Comparison of ENCODE assay signal across 24 cellular contexts in genomic region chr13:112255550-112256120, GRCh38.
"Had no signal": no experiment of that assay in that cellular context is flagged by ENCODE, and none has a peak within 500 bp of the region (broad histone marks: within the 10 kb centered on the region; RNA-seq: fewer than 3 reads in every experiment).

No MANE protein-coding gene starts in this region.

- H3K36me3 ChIP-seq: heart left ventricle, lower lobe of right lung, pancreas, prostate gland, right lobe of liver, suprapubic skin, thyroid gland, upper lobe of left lung had no signal

- H3K27me3 ChIP-seq: right lobe of liver, thyroid gland, upper lobe of left lung had no signal

- FAIRE-seq: colon, frontal cortex, islet of Langerhans, pancreas had no signal

- DNase-seq: cerebellar nuclear complex; endodermal cell; hippocampal formation; lower lobe of right lung; mesenchymal stem cell; naive B cell; nephron progenitor cell; nucleus accumbens; pancreas; right lobe of liver; stimulated activated CD4-positive, alpha-beta T cell treated with anti-CD3 and anti-CD28 coated beads, Interleukin-4, amount 100 ng/mL, for 1 hour; stimulated activated CD8-positive, alpha-beta memory T cell treated with anti-CD3 and anti-CD28 coated beads, Interleukin-4, amount 100 ng/mL, for 48 hours; stimulated activated naive CD8-positive, alpha-beta T cell treated with anti-CD3 and anti-CD28 coated beads, Interleukin-15, Interleukin-2, amounts not matched to agents 100 U/mL and 50 U/mL, for 24 hours; thyroid gland had no signal

- H3K36me3 Mint-ChIP-seq: naive B cell; stimulated activated effector memory CD8-positive, alpha-beta T cell treated with anti-CD3 and anti-CD28 coated beads, Interleukin-12 subunit alpha, Interleukin-12 subunit beta, amount 100 ng/mL, for 72 hours had no signal

- H3K4me1 Mint-ChIP-seq: endodermal cell; naive B cell; stimulated activated effector memory CD8-positive, alpha-beta T cell treated with anti-CD3 and anti-CD28 coated beads, Interleukin-12 subunit alpha, Interleukin-12 subunit beta, amount 100 ng/mL, for 72 hours had no signal

- H3K27me3 Mint-ChIP-seq: dendritic cell treated with granulocyte-macrophage colony-stimulating factor and Interleukin-4, amounts not matched to agents 40 ng/mL and 50 ng/mL, for 4 days had no signal

- ATAC-seq: heart left ventricle; left lobe of liver; lower lobe of right lung; pancreas; right lobe of liver; stimulated activated effector memory CD8-positive, alpha-beta T cell treated with anti-CD3 and anti-CD28 coated beads, Interleukin-12 subunit alpha, Interleukin-12 subunit beta, amount 100 ng/mL, for 72 hours; stimulated activated naive CD8-positive, alpha-beta T cell treated with anti-CD3 and anti-CD28 coated beads, Interleukin-15, Interleukin-2, amounts not matched to agents 100 U/mL and 50 U/mL, for 24 hours had no signal

- H3K4me1 ChIP-seq: heart left ventricle, lower lobe of right lung, pancreas, prostate gland, right lobe of liver, suprapubic skin, thyroid gland, upper lobe of left lung had no signal

- H3K4me3 Mint-ChIP-seq: dendritic cell treated with granulocyte-macrophage colony-stimulating factor and Interleukin-4, amounts not matched to agents 40 ng/mL and 50 ng/mL, for 4 days; endodermal cell; naive B cell; nephron progenitor cell; stimulated activated effector memory CD8-positive, alpha-beta T cell treated with anti-CD3 and anti-CD28 coated beads, Interleukin-12 subunit alpha, Interleukin-12 subunit beta, amount 100 ng/mL, for 72 hours had no signal

- H3K27ac ChIP-seq: heart left ventricle, lower lobe of right lung, pancreas, prostate gland, right lobe of liver, suprapubic skin, thyroid gland, upper lobe of left lung had no signal

- H3K4me3 ChIP-seq: heart left ventricle, lower lobe of right lung, pancreas, prostate gland, right lobe of liver, suprapubic skin, thyroid gland, upper lobe of left lung had no signal

- H3K27ac Mint-ChIP-seq: dendritic cell treated with granulocyte-macrophage colony-stimulating factor and Interleukin-4, amounts not matched to agents 40 ng/mL and 50 ng/mL, for 4 days; endodermal cell; naive B cell; nephron progenitor cell; stimulated activated effector memory CD8-positive, alpha-beta T cell treated with anti-CD3 and anti-CD28 coated beads, Interleukin-12 subunit alpha, Interleukin-12 subunit beta, amount 100 ng/mL, for 72 hours had no signal

- H3K9me3 Mint-ChIP-seq: dendritic cell treated with granulocyte-macrophage colony-stimulating factor and Interleukin-4, amounts not matched to agents 40 ng/mL and 50 ng/mL, for 4 days; endodermal cell; nephron progenitor cell had no signal

- H3K9me3 ChIP-seq: lower lobe of right lung, pancreas, prostate gland, right lobe of liver, suprapubic skin, thyroid gland, upper lobe of left lung had no signal
